ENCODE assay signal across 15 cellular contexts in the genomic region with DNA sequence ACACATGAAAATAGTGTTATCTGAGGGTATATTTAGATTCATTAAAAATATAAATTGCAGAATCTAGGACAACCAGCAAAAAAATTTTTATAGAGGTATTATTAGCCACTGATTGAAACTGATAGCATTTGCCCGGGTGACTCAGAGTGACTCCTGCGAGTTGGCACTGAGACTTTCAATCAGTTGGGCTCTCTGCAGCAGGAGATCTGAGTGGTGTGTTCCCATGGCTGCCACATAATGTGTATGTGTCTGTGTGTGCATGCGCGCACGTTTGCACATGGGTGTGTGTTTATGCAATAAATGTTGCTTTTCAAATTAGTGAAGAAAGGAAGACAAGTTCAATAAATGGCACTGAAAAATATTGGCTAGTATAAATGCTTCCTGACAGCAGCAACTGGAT.
DNase-seq lines count a peak whose midpoint lies in the region; ATAC-seq and TF ChIP-seq lines count a peak whose summit lies in the region.
"Had no signal": no experiment of that assay in that cellular context is flagged by ENCODE, and none has a peak within 500 bp of the region (broad histone marks: within the 10 kb centered on the region; RNA-seq: fewer than 3 reads in every experiment).

No MANE protein-coding gene starts in this region.

- in situ Hi-C loops in GM23248 (cut with MboI), result no loop called here

- H3K27me3 ChIP-seq in GM23248 (replicated peaks; ENCODE audit: insufficient read depth) (no peaks in the 10 kb centered on the region), PC-3 (ENCODE audit: low read length) (peaks cover 4% of the 10 kb centered on the region; the same call in 1 of the 2 replicates), foreskin keratinocyte (no peaks in the 10 kb centered on the region), MM.1S (replicated peaks; ENCODE audit: insufficient read depth, low read length) (no peaks in the 10 kb centered on the region)

- no peak overlapping the region for H2AFZ ChIP-seq in GM23248
- H2AFZ ChIP-seq in PC-3 (ENCODE audit: low read length), result 0 out of 2 replicates have a peak overlapping the region, but pooled peaks have one; percentile 27
- H2AFZ ChIP-seq in MM.1S (ENCODE audit: low read length), result no peak overlapping the region
- H2AFZ ChIP-seq: GM23338 had no signal

- no peak overlapping the region for H3K9ac ChIP-seq in GM23248
- H3K9ac ChIP-seq in PC-3 (ENCODE audit: low read length), result no peak overlapping the region
- no peak overlapping the region for H3K9ac ChIP-seq in MM.1S (ENCODE audit: low read length)

- BruUV-seq in PC-3 (replicated peaks; lab: Mats Ljungman, UMichigan), result no TSS peak

- H3F3A ChIP-seq in GM23248 (ENCODE audit: insufficient read depth), result no peaks in the 10 kb centered on the region
- no peaks in the 10 kb centered on the region for H3F3A ChIP-seq in PC-3 (ENCODE audit: low read length, unreplicated experiment)
- no peaks in the 10 kb centered on the region for H3F3A ChIP-seq in MM.1S (ENCODE audit: insufficient read depth, low read length)

- peak; percentile 15 for DNase-seq in Ammon's horn (ENCODE audit: low spot score)
- peak; percentile 1 for DNase-seq in GM23248
- peak; percentile 79 for DNase-seq in PC-3
- DNase-seq in foreskin keratinocyte, result peak in 1 of 2 donors; percentile 6
- DNase-seq in activated CD4-positive, alpha-beta T cell treated with anti-CD3 and anti-CD28 coated beads, Interleukin-2, amount 50 U/mL, for 1 hour, result no peak
- no peak for DNase-seq in T-helper 1 cell
- DNase-seq in MM.1S, result no peak
- DNase-seq: ACHN; Caco-2; CD4-positive, alpha-beta T cell; HCEC 1CT; IMR-90 had no signal

- 70 to 74% methylated on average over 5 of the region's 5 CpGs for WGBS in GM23248 (ENCODE audit: low coverage in 1 of 2, low lambda C conversion rate in 2 of 2, missing lambda C conversion rate in 2 of 2), 2 experiments

- CTCF ChIA-PET in PC-3 (lab: Charles Lee), result no interaction called here

- H4K20me1 ChIP-seq in GM23248 (ENCODE audit: insufficient read depth) (no peaks in the 10 kb centered on the region), PC-3 (ENCODE audit: low read length) (no peaks in the 10 kb centered on the region), MM.1S (ENCODE audit: insufficient read depth, low read length) (no peaks in the 10 kb centered on the region)

- H3K9me3 ChIP-seq in GM23248 (ENCODE audit: low read depth), result no peaks in the 10 kb centered on the region
- no peaks in the 10 kb centered on the region for H3K9me3 ChIP-seq in PC-3 (ENCODE audit: low read length)
- H3K9me3 ChIP-seq in MM.1S (replicated peaks; ENCODE audit: insufficient read depth, low read length), result no peaks in the 10 kb centered on the region
- H3K9me3 ChIP-seq: Caco-2 had no signal

- H3K4me1 ChIP-seq in GM23248 (ENCODE audit: insufficient read depth) (no peaks in the 10 kb centered on the region), PC-3 (ENCODE audit: insufficient read depth, low read length) (peaks cover 7% of the 10 kb centered on the region), foreskin keratinocyte (no peaks in the 10 kb centered on the region), MM.1S (ENCODE audit: low read length) (no peaks in the 10 kb centered on the region)
- H3K4me1 ChIP-seq: Caco-2 had no signal

- H3K36me3 ChIP-seq in GM23248 (ENCODE audit: low read depth) (no peaks in the 10 kb centered on the region), PC-3 (ENCODE audit: low read depth, low read length) (no peaks in the 10 kb centered on the region), MM.1S (replicated peaks; ENCODE audit: insufficient read depth, low read length) (no peaks in the 10 kb centered on the region)

- H3K4me2 ChIP-seq in GM23248 (ENCODE audit: unreplicated experiment) (no peak overlapping the region), PC-3 (ENCODE audit: low read length) (peak overlapping the region; percentile 65), MM.1S (ENCODE audit: low read depth, low read length) (no peak overlapping the region)
- H3K4me2 ChIP-seq: GM23338 had no signal

- no peak overlapping the region for H3K4me3 ChIP-seq in GM23248
- no peak overlapping the region for H3K4me3 ChIP-seq in PC-3 (ENCODE audit: low read length)
- H3K4me3 ChIP-seq in MM.1S (ENCODE audit: low read length), result no peak overlapping the region
- H3K4me3 ChIP-seq: GM23338 had no signal

- H3K9me2 ChIP-seq in GM23248 (ENCODE audit: insufficient read depth) (no peaks in the 10 kb centered on the region), PC-3 (replicated peaks; ENCODE audit: low read length) (no peaks in the 10 kb centered on the region), MM.1S (replicated peaks; ENCODE audit: insufficient read depth, low read length) (no peaks in the 10 kb centered on the region)

- ATAC-seq in PC-3 (peak; percentile 88), foreskin keratinocyte (peak; percentile 52)
- ATAC-seq: GM23338 had no signal

- H3K27ac ChIP-seq in GM23248 (no peak overlapping the region), PC-3 (ENCODE audit: low read length) (no peak overlapping the region), foreskin keratinocyte (no peak overlapping the region), MM.1S (ENCODE audit: low read length) (no peak overlapping the region)
- H3K27ac ChIP-seq: C4-2B, HL-60 had no signal

- TF ChIP-seq CTCF in PC-3 (conservative IDR thresholded peaks at IDR 0.05; ENCODE audit: low read depth, low read length) (no peak), foreskin keratinocyte (conservative IDR thresholded peaks at IDR 0.05) (no peak), MM.1S (IDR thresholded peaks at IDR 0.05; ENCODE audit: low read length) (no peak)

- intact Hi-C loops in PC-3 (cut with micrococcal nuclease), result no loop called here

- POLR2A ChIA-PET in PC-3 (lab: Charles Lee; ENCODE audit: unreplicated experiment), result no interaction called here

- H3K79me2 ChIP-seq in GM23248 (ENCODE audit: insufficient read depth) (no peaks in the 10 kb centered on the region), PC-3 (ENCODE audit: low read length) (no peaks in the 10 kb centered on the region), MM.1S (ENCODE audit: low read length) (no peaks in the 10 kb centered on the region)

Comparison
In these comparisons a context has a peak if more than half of its experiments do, and no peak if none do; other contexts are left out.
1. DNase-seq: peak in Ammon's horn (single experiment), GM23248 (single experiment) and PC-3 (single experiment); none in activated CD4-positive, alpha-beta T cell treated with anti-CD3 and anti-CD28 coated beads, Interleukin-2, amount 50 U/mL, for 1 hour (single experiment), T-helper 1 cell (0 of 5) and MM.1S (single experiment).